ENCODE assay signal across 8 cellular contexts in the genomic region with DNA sequence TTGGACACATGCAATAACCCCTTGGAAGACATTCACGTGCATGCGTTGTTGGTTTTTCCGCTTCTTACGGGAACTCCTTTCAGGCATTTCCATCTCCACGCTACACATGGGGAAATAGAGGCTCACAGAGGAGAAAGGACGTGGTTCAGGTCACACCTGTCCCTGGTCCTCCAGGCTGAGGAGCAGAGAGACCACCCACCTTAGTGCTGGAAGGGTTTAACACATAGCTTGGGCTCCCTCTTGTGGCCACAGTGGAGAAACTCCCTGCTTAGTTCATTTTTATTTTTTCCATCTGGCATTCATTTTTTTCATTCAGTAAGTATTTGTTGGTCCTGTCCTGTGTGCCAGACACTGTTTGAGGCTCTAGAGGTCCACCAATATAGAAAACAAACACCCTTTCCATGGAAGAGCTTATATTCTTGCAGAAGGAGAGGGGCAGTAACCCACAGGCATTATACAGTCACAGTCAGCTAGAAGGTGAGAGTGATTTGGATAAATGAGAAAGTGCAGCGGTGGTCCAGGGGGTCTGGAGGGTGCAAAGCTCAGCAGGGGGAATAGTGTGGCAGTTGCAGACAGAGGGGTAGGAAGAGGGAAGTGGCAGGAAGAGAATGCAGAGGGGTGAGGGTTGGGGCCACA. TPM values are rescaled to one million over a fixed set of nuclear protein-coding genes. Genes with fewer than 3 reads are reported as not detected.
DNase-seq lines count a peak whose midpoint lies in the region; ATAC-seq and TF ChIP-seq lines count a peak whose summit lies in the region.

No MANE protein-coding gene starts in this region.

- ATAC-seq in effector memory CD8-positive, alpha-beta T cell (replicated peaks) = peak; percentile 36
- ATAC-seq in HG03280 (IDR thresholded peaks at IDR 0.05; ENCODE audit: unreplicated experiment) = no peak

- WGBS in stomach, 5 donors = 16 to 28% (median 24%) methylated on average over 7 of the region's 7 CpGs

- TF ChIP-seq POLR2A in stomach (IDR thresholded peaks at IDR 0.05) = no peak

- no peak overlapping the region for H3K27ac ChIP-seq in stomach

- H3K27me3 ChIP-seq in stomach = peaks cover 0 to 81% (median 14%) of the 10 kb centered on the region in 3 donors

- H3K36me3 ChIP-seq in stomach = no peaks in the 10 kb centered on the region

- intact Hi-C loops in stomach (cut with DNase I; ENCODE audit: low total_unique reads) = no loop called here

- peaks cover 16% of the 10 kb centered on the region for H3K27me3 Mint-ChIP-seq in activated CD4-positive, alpha-beta memory T cell treated with anti-CD3 and anti-CD28 coated beads, Interleukin-2, amount 10 ng/mL, durations not matched to agents 7 days and 5 days
- peaks cover 13 to 23% of the 10 kb centered on the region in 2 donors for H3K27me3 Mint-ChIP-seq in effector memory CD8-positive, alpha-beta T cell

- peaks cover 38% of the 10 kb centered on the region for H3K4me1 Mint-ChIP-seq in activated CD4-positive, alpha-beta memory T cell treated with anti-CD3 and anti-CD28 coated beads, Interleukin-2, amount 10 ng/mL, durations not matched to agents 7 days and 5 days
- peaks cover 19 to 25% of the 10 kb centered on the region in 2 donors for H3K4me1 Mint-ChIP-seq in effector memory CD8-positive, alpha-beta T cell (ENCODE audit: low read depth in 2 of 2)

- DNase-seq in A172 (ENCODE audit: low spot score) = peak; percentile 63
- DNase-seq in NCI-H2227 treated with DMSO at 0.1 percent for 48 hours (lab: John Stamatoyannopoulos, UW) = peak; percentile 86
- peak; percentile 65 for DNase-seq in activated CD4-positive, alpha-beta memory T cell treated with anti-CD3 and anti-CD28 coated beads, Interleukin-2, amount 10 ng/mL, durations not matched to agents 7 days and 5 days
- DNase-seq in effector memory CD8-positive, alpha-beta T cell = peak; percentile 62 to 72 (median 66)
- DNase-seq in myocyte (ENCODE audit: low read depth) = peak; percentile 73
- DNase-seq in stomach = peak; percentile 39

- peaks cover 0 to 36% (median 5%) of the 10 kb centered on the region in 4 donors for H3K4me1 ChIP-seq in stomach

- H3K4me3 ChIP-seq in stomach = no peak overlapping the region

- no peaks in the 10 kb centered on the region for H3K36me3 Mint-ChIP-seq in activated CD4-positive, alpha-beta memory T cell treated with anti-CD3 and anti-CD28 coated beads, Interleukin-2, amount 10 ng/mL, durations not matched to agents 7 days and 5 days (ENCODE audit: low read depth)
- peaks cover 3% of the 10 kb centered on the region for H3K36me3 Mint-ChIP-seq in effector memory CD8-positive, alpha-beta T cell (ENCODE audit: insufficient read depth)

- CTCF ChIA-PET in activated CD4-positive, alpha-beta memory T cell treated with anti-CD3 and anti-CD28 coated beads, Interleukin-2, amount 10 ng/mL, durations not matched to agents 7 days and 5 days (lab: Charles Lee) = interaction anchor here (0.7 to 5.8 kb wide), 28 partner anchors 9 to 1263 kb away, joined by 3 to 153 read pairs (median 4); partner anchors contain the start of genes CNOT3, LAIR1, LENG8 and U2AF2

- peak; percentile 71 for TF ChIP-seq CTCF in GM12874 (IDR thresholded peaks at IDR 0.05; ENCODE audit: insufficient read depth, low read depth, low read length)
- peak in 5 of 7 experiments; percentile 44 to 66 (median 53) for TF ChIP-seq CTCF in stomach (IDR thresholded peaks at IDR 0.05)

- no peak overlapping the region for H3K4me3 Mint-ChIP-seq in activated CD4-positive, alpha-beta memory T cell treated with anti-CD3 and anti-CD28 coated beads, Interleukin-2, amount 10 ng/mL, durations not matched to agents 7 days and 5 days
- H3K4me3 Mint-ChIP-seq in effector memory CD8-positive, alpha-beta T cell = peak overlapping the region; percentile 52 to 57

- TF ChIP-seq EP300 in stomach (IDR thresholded peaks at IDR 0.05) = no peak

- POLR2A ChIA-PET in activated CD4-positive, alpha-beta memory T cell treated with anti-CD3 and anti-CD28 coated beads, Interleukin-2, amount 10 ng/mL, durations not matched to agents 7 days and 5 days (lab: Charles Lee) = interaction anchor here (0.7 to 1.2 kb wide), 7 partner anchors 26 to 202 kb away, joined by 3 to 4 read pairs (median 3); partner anchors contain the start of genes LAIR1 and LENG8

- H3K9me3 ChIP-seq in stomach = no peaks in the 10 kb centered on the region

- no peaks in the 10 kb centered on the region for H3K9me3 Mint-ChIP-seq in activated CD4-positive, alpha-beta memory T cell treated with anti-CD3 and anti-CD28 coated beads, Interleukin-2, amount 10 ng/mL, durations not matched to agents 7 days and 5 days
- no peaks in the 10 kb centered on the region for H3K9me3 Mint-ChIP-seq in effector memory CD8-positive, alpha-beta T cell

- H3K27ac Mint-ChIP-seq in activated CD4-positive, alpha-beta memory T cell treated with anti-CD3 and anti-CD28 coated beads, Interleukin-2, amount 10 ng/mL, durations not matched to agents 7 days and 5 days = no peak overlapping the region
- peak overlapping the region; percentile 22 to 72 for H3K27ac Mint-ChIP-seq in effector memory CD8-positive, alpha-beta T cell

RNA-seq across cellular contexts. Expression of gene TTYH1, which starts 24.2 kb away (rescaled TPM):
- total RNA-seq in A172 (2014; rRNA removed; shearing (Covaris generic)) = not detected in 2 replicates
- total RNA-seq in activated CD4-positive, alpha-beta memory T cell treated with anti-CD3 and anti-CD28 coated beads, Interleukin-2, amount 10 ng/mL, durations not matched to agents 7 days and 5 days = under 1 TPM; 0.53 to 0.68 TPM
- total RNA-seq in myocyte (not detected in 2 replicates), stomach (10 to 100 TPM in 1 of 5 donors, 1 to 10 TPM in 2, not detected in 2; 2.3 to 12.9 (median 7.0) TPM)
- 1.5 TPM for polyA plus RNA-seq in myocyte (2012)
- 1 to 10 TPM in 1 of 3 donors, under 1 TPM in 1, not detected in 1; 0.12 to 1.4 TPM for polyA plus RNA-seq in stomach

RNA-seq across cellular contexts. Expression of gene LAIR1, which starts 26.3 kb away (rescaled TPM):
- total RNA-seq in A172 (2014; rRNA removed; shearing (Covaris generic)) = not detected in 2 replicates
- 10 to 100 TPM; 56.6 to 59.0 TPM for total RNA-seq in activated CD4-positive, alpha-beta memory T cell treated with anti-CD3 and anti-CD28 coated beads, Interleukin-2, amount 10 ng/mL, durations not matched to agents 7 days and 5 days
- total RNA-seq in myocyte (not detected in 2 replicates), stomach (1 to 10 TPM in 4 of 5 donors, under 1 TPM in 1; 0.87 to 9.1 (median 1.3) TPM)
- not detected for polyA plus RNA-seq in myocyte (2012)
- polyA plus RNA-seq in stomach = 1 to 10 TPM; 4.1 to 6.1 (median 5.4) TPM

RNA-seq across cellular contexts. Expression of gene LILRA4, which starts 52.1 kb away (rescaled TPM):
- not detected in 2 replicates for total RNA-seq in A172 (2014; rRNA removed; shearing (Covaris generic))
- not detected for total RNA-seq in activated CD4-positive, alpha-beta memory T cell treated with anti-CD3 and anti-CD28 coated beads, Interleukin-2, amount 10 ng/mL, durations not matched to agents 7 days and 5 days
- total RNA-seq in myocyte (not detected in 2 replicates), stomach (not detected)
- not detected for polyA plus RNA-seq in myocyte (2012)
- polyA plus RNA-seq in stomach = not detected

RNA-seq across cellular contexts. Expression of gene LENG8, which starts 57.9 kb away (rescaled TPM):
- 13.6 and 14.8 TPM in 2 replicates for total RNA-seq in A172 (2014; rRNA removed; shearing (Covaris generic))
- 100 to 1,000 TPM; 231 to 233 TPM for total RNA-seq in activated CD4-positive, alpha-beta memory T cell treated with anti-CD3 and anti-CD28 coated beads, Interleukin-2, amount 10 ng/mL, durations not matched to agents 7 days and 5 days
- 50.6 and 55.1 TPM in 2 replicates for total RNA-seq in myocyte
- polyA plus RNA-seq in myocyte (2012) = 108 TPM
- total RNA-seq in stomach = 100 to 1,000 TPM in 4 of 5 donors, 10 to 100 TPM in 1; 61.3 to 464 (median 222) TPM
- 10 to 100 TPM; 37.4 to 99.0 (median 89.0) TPM for polyA plus RNA-seq in stomach

Comparison
In these comparisons a context has a peak if more than half of its experiments do, and no peak if none do; other contexts are left out.
1. RNA of gene LAIR1, which starts 26.3 kb away (total RNA-seq): 56.6 to 59.0 TPM in activated CD4-positive, alpha-beta memory T cell treated with anti-CD3 and anti-CD28 coated beads, Interleukin-2, amount 10 ng/mL, durations not matched to agents 7 days and 5 days; 0.87 to 9.1 TPM in stomach, not detected in A172 and not detected in myocyte; every median in the first group is over 4 times any median in the second.
2. Peak in every context shown above with its lines, with median percentiles within 50 percentile points of each other: DNase-seq.